ENCODE assay signal across 8 cellular contexts in genomic region chr9:136399176-136400037, GRCh38. TPM values are rescaled to one million over a fixed set of nuclear protein-coding genes. Genes with fewer than 3 reads are reported as not detected.
A peak's percentile ranks its signal among the peaks of the same experiment; 100 is the strongest.
DNase-seq lines count a peak whose midpoint lies in the region; ATAC-seq and TF ChIP-seq lines count a peak whose summit lies in the region.

No MANE protein-coding gene starts in this region.

- TF ChIP-seq CTCF in MM.1S (IDR thresholded peaks at IDR 0.05; ENCODE audit: low read length) (no peak), heart right ventricle (IDR thresholded peaks at IDR 0.05) (no peak)

- intact Hi-C loops in activated T-helper 2 cell treated with anti-CD3 and anti-CD28 coated beads, Interferon-gamma antibody, Interleukin-2, Interleukin-4, amounts not matched to agents 10 μg/mL and 5 μg/mL and 100 μg/mL, durations not matched to agents 14 hours and 24 hours and 36 hours (cut with micrococcal nuclease) = loop anchor here (1.0 to 10.0 kb wide), 7 partner anchors 11 to 285 kb away; partner anchors contain the start of genes DNLZ, ENTR1, GPSM1 and INPP5E
- intact Hi-C loops in heart right ventricle (cut with DNase I) = loop anchor here in 8 of 10 donors (1.0 to 10.0 kb wide), 10 partner anchors 35 to 87 kb away; no protein-coding TSS in a partner anchor

- H3K4me3 ChIP-seq in CD4-positive, CD25-positive, alpha-beta regulatory T cell (ENCODE audit: low read depth, low read length) = peak overlapping the region; percentile 47
- peak overlapping the region; percentile 100 for H3K4me3 ChIP-seq in MM.1S (ENCODE audit: low read length)
- peak overlapping the region; percentile 77 to 99 (median 94) for H3K4me3 ChIP-seq in heart right ventricle
- H3K4me3 ChIP-seq in rectal smooth muscle tissue (ENCODE audit: low read length) = peak overlapping the region; percentile 90

- H3K9ac ChIP-seq in MM.1S (ENCODE audit: low read length) (peak overlapping the region; percentile 80), rectal smooth muscle tissue (ENCODE audit: low read length) (peak overlapping the region; percentile 71)

- no peaks in the 10 kb centered on the region for H3F3A ChIP-seq in MM.1S (ENCODE audit: insufficient read depth, low read length)

- peaks cover 29% of the 10 kb centered on the region for H3K36me3 ChIP-seq in CD4-positive, CD25-positive, alpha-beta regulatory T cell (ENCODE audit: control insufficient read depth, insufficient read depth, low read length)
- H3K36me3 ChIP-seq in MM.1S (replicated peaks; ENCODE audit: insufficient read depth, low read length) = no peaks in the 10 kb centered on the region
- H3K36me3 ChIP-seq in heart right ventricle = peaks cover 0 to 63% (median 24%) of the 10 kb centered on the region in 9 donors
- peaks cover 13% of the 10 kb centered on the region for H3K36me3 ChIP-seq in rectal smooth muscle tissue (ENCODE audit: control insufficient read depth, insufficient read depth, low read length)

- peaks cover 29% of the 10 kb centered on the region for H3K79me2 ChIP-seq in MM.1S (ENCODE audit: low read length)

- peak overlapping the region; percentile 93 for H3K4me2 ChIP-seq in MM.1S (ENCODE audit: low read depth, low read length)

- H3K27ac ChIP-seq in CD4-positive, CD25-positive, alpha-beta regulatory T cell (ENCODE audit: insufficient read depth, low read length, poor library complexity, severe bottlenecking) = peak overlapping the region; percentile 41
- no peak overlapping the region for H3K27ac ChIP-seq in MM.1S (ENCODE audit: low read length)
- peak overlapping the region in 9 of 10 donors; percentile 20 to 84 (median 62) for H3K27ac ChIP-seq in heart right ventricle
- peak overlapping the region; percentile 45 for H3K27ac ChIP-seq in rectal smooth muscle tissue (ENCODE audit: low read depth, low read length)

- peak overlapping the region; percentile 83 to 94 (median 86) for H3K4me3 Mint-ChIP-seq in CD4-positive, CD25-positive, alpha-beta regulatory T cell
- H3K4me3 Mint-ChIP-seq in activated T-helper 2 cell treated with anti-CD3 and anti-CD28 coated beads, Interferon-gamma antibody, Interleukin-2, Interleukin-4, amounts not matched to agents 10 μg/mL and 5 μg/mL and 100 μg/mL, durations not matched to agents 14 hours and 24 hours and 36 hours (ENCODE audit: low read depth) = peak overlapping the region; percentile 84

- no peaks in the 10 kb centered on the region for H3K27me3 ChIP-seq in CD4-positive, CD25-positive, alpha-beta regulatory T cell (ENCODE audit: control insufficient read depth, insufficient read depth, low read length)
- no peaks in the 10 kb centered on the region for H3K27me3 ChIP-seq in MM.1S (replicated peaks; ENCODE audit: insufficient read depth, low read length)
- no peaks in the 10 kb centered on the region for H3K27me3 ChIP-seq in heart right ventricle
- no peaks in the 10 kb centered on the region for H3K27me3 ChIP-seq in rectal smooth muscle tissue (ENCODE audit: control insufficient read depth, insufficient read depth, low read length)

- peak; percentile 14 to 42 (median 38) for DNase-seq in CD4-positive, CD25-positive, alpha-beta regulatory T cell
- peak; percentile 38 for DNase-seq in MM.1S
- DNase-seq in activated T-helper 2 cell treated with anti-CD3 and anti-CD28 coated beads, Interferon-gamma antibody, Interleukin-2, Interleukin-4, amounts not matched to agents 10 μg/mL and 5 μg/mL and 100 μg/mL, durations not matched to agents 14 hours and 24 hours and 36 hours (ENCODE audit: low spot score) = peak; percentile 39
- no peak for DNase-seq in heart right ventricle
- DNase-seq in NCI-H1436 treated with DMSO at 0.1 percent for 48 hours (lab: John Stamatoyannopoulos, UW) = no peak
- DNase-seq in DMS153 (lab: John Stamatoyannopoulos, UW) = no peak

- H3K4me1 Mint-ChIP-seq in CD4-positive, CD25-positive, alpha-beta regulatory T cell = peaks cover 7 to 44% (median 19%) of the 10 kb centered on the region in 4 donors
- peaks cover 25% of the 10 kb centered on the region for H3K4me1 Mint-ChIP-seq in activated T-helper 2 cell treated with anti-CD3 and anti-CD28 coated beads, Interferon-gamma antibody, Interleukin-2, Interleukin-4, amounts not matched to agents 10 μg/mL and 5 μg/mL and 100 μg/mL, durations not matched to agents 14 hours and 24 hours and 36 hours (ENCODE audit: low read depth)

- no peaks in the 10 kb centered on the region for H3K9me3 Mint-ChIP-seq in CD4-positive, CD25-positive, alpha-beta regulatory T cell
- no peaks in the 10 kb centered on the region for H3K9me3 Mint-ChIP-seq in activated T-helper 2 cell treated with anti-CD3 and anti-CD28 coated beads, Interferon-gamma antibody, Interleukin-2, Interleukin-4, amounts not matched to agents 10 μg/mL and 5 μg/mL and 100 μg/mL, durations not matched to agents 14 hours and 24 hours and 36 hours

- no peak for ATAC-seq in CD4-positive, CD25-positive, alpha-beta regulatory T cell (ENCODE audit: low read depth in 2 of 2)
- ATAC-seq in GM21447 (IDR thresholded peaks at IDR 0.05; ENCODE audit: unreplicated experiment) (peak; percentile 27), heart right ventricle (peak in 4 of 8 donors; percentile 2 to 9 (median 5))

- no peaks in the 10 kb centered on the region for H3K27me3 Mint-ChIP-seq in CD4-positive, CD25-positive, alpha-beta regulatory T cell
- H3K27me3 Mint-ChIP-seq in activated T-helper 2 cell treated with anti-CD3 and anti-CD28 coated beads, Interferon-gamma antibody, Interleukin-2, Interleukin-4, amounts not matched to agents 10 μg/mL and 5 μg/mL and 100 μg/mL, durations not matched to agents 14 hours and 24 hours and 36 hours (ENCODE audit: low read depth) = no peaks in the 10 kb centered on the region

- no peaks in the 10 kb centered on the region for H3K9me3 ChIP-seq in CD4-positive, CD25-positive, alpha-beta regulatory T cell (ENCODE audit: control insufficient read depth in 2 of 2, low read length in 2 of 2)
- H3K9me3 ChIP-seq in MM.1S (replicated peaks; ENCODE audit: insufficient read depth, low read length) (no peaks in the 10 kb centered on the region), heart right ventricle (no peaks in the 10 kb centered on the region)

- peaks cover 37% of the 10 kb centered on the region for H3K4me1 ChIP-seq in CD4-positive, CD25-positive, alpha-beta regulatory T cell (ENCODE audit: control insufficient read depth, insufficient read depth, low read length, poor library complexity, severe bottlenecking)
- peaks cover 19% of the 10 kb centered on the region for H3K4me1 ChIP-seq in MM.1S (ENCODE audit: low read length)
- H3K4me1 ChIP-seq in heart right ventricle = peaks cover 13 to 24% (median 18%) of the 10 kb centered on the region in 9 donors
- H3K4me1 ChIP-seq in rectal smooth muscle tissue (ENCODE audit: control insufficient read depth, insufficient read depth, low read length) = peaks cover 6% of the 10 kb centered on the region

- H2AFZ ChIP-seq in MM.1S (ENCODE audit: low read length) = peak overlapping the region; percentile 47; the same call in 1 of the 2 replicates

- no peaks in the 10 kb centered on the region for H4K20me1 ChIP-seq in MM.1S (ENCODE audit: insufficient read depth, low read length)

- H3K27ac Mint-ChIP-seq in CD4-positive, CD25-positive, alpha-beta regulatory T cell = peak overlapping the region in 2 of 3 donors; percentile 62 to 87
- peak overlapping the region; percentile 64 for H3K27ac Mint-ChIP-seq in activated T-helper 2 cell treated with anti-CD3 and anti-CD28 coated beads, Interferon-gamma antibody, Interleukin-2, Interleukin-4, amounts not matched to agents 10 μg/mL and 5 μg/mL and 100 μg/mL, durations not matched to agents 14 hours and 24 hours and 36 hours

- no peaks in the 10 kb centered on the region for H3K9me2 ChIP-seq in MM.1S (replicated peaks; ENCODE audit: insufficient read depth, low read length)

- no peaks in the 10 kb centered on the region for H3K36me3 Mint-ChIP-seq in CD4-positive, CD25-positive, alpha-beta regulatory T cell
- H3K36me3 Mint-ChIP-seq in activated T-helper 2 cell treated with anti-CD3 and anti-CD28 coated beads, Interferon-gamma antibody, Interleukin-2, Interleukin-4, amounts not matched to agents 10 μg/mL and 5 μg/mL and 100 μg/mL, durations not matched to agents 14 hours and 24 hours and 36 hours (ENCODE audit: low read depth) = peaks cover 63% of the 10 kb centered on the region

- 1 to 2% methylated on average over 59 to 67 of the region's 67 CpGs for WGBS in heart right ventricle, 2 donors

RNA-seq across cellular contexts. Expression of gene SNAPC4, which starts 0.6 kb away (rescaled TPM):
- 13.3 TPM for total RNA-seq in CD4-positive, CD25-positive, alpha-beta regulatory T cell
- polyA plus RNA-seq in CD4-positive, CD25-positive, alpha-beta regulatory T cell = 1 to 10 TPM in 2 of 4 donors, under 1 TPM in 2; 0.40 to 1.2 (median 0.96) TPM
- total RNA-seq in activated T-helper 2 cell treated with anti-CD3 and anti-CD28 coated beads, Interferon-gamma antibody, Interleukin-2, Interleukin-4, amounts not matched to agents 10 μg/mL and 5 μg/mL and 100 μg/mL, durations not matched to agents 14 hours and 24 hours and 36 hours = 22.7 and 22.9 TPM in 2 replicates
- 1 to 10 TPM; 3.4 to 6.1 (median 4.7) TPM for total RNA-seq in heart right ventricle
- 1 to 10 TPM; 3.0 to 8.3 TPM for polyA plus RNA-seq in heart right ventricle

RNA-seq across cellular contexts. Expression of gene ENTR1, which starts 11.0 kb away (rescaled TPM):
- 63.2 TPM for total RNA-seq in CD4-positive, CD25-positive, alpha-beta regulatory T cell
- 1 to 10 TPM; 7.8 to 9.9 (median 9.2) TPM for polyA plus RNA-seq in CD4-positive, CD25-positive, alpha-beta regulatory T cell
- 66.4 and 75.6 TPM in 2 replicates for total RNA-seq in activated T-helper 2 cell treated with anti-CD3 and anti-CD28 coated beads, Interferon-gamma antibody, Interleukin-2, Interleukin-4, amounts not matched to agents 10 μg/mL and 5 μg/mL and 100 μg/mL, durations not matched to agents 14 hours and 24 hours and 36 hours
- 10 to 100 TPM; 11.5 to 26.9 (median 14.9) TPM for total RNA-seq in heart right ventricle
- 10 to 100 TPM; 21.4 to 23.7 TPM for polyA plus RNA-seq in heart right ventricle

RNA-seq across cellular contexts. Expression of gene PMPCA, which starts 11.1 kb away (rescaled TPM):
- total RNA-seq in CD4-positive, CD25-positive, alpha-beta regulatory T cell = 86.2 TPM
- polyA plus RNA-seq in CD4-positive, CD25-positive, alpha-beta regulatory T cell = 10 to 100 TPM; 36.5 to 46.5 (median 39.2) TPM
- 111 TPM in 2 replicates for total RNA-seq in activated T-helper 2 cell treated with anti-CD3 and anti-CD28 coated beads, Interferon-gamma antibody, Interleukin-2, Interleukin-4, amounts not matched to agents 10 μg/mL and 5 μg/mL and 100 μg/mL, durations not matched to agents 14 hours and 24 hours and 36 hours
- total RNA-seq in heart right ventricle = 10 to 100 TPM; 59.3 to 85.2 (median 75.4) TPM
- 10 to 100 TPM; 63.5 to 77.2 TPM for polyA plus RNA-seq in heart right ventricle

RNA-seq across cellular contexts. Expression of gene CARD9, which starts 25.9 kb away (rescaled TPM):
- total RNA-seq in CD4-positive, CD25-positive, alpha-beta regulatory T cell = 0.35 TPM
- under 1 TPM; 0.23 to 0.82 (median 0.33) TPM for polyA plus RNA-seq in CD4-positive, CD25-positive, alpha-beta regulatory T cell
- total RNA-seq in activated T-helper 2 cell treated with anti-CD3 and anti-CD28 coated beads, Interferon-gamma antibody, Interleukin-2, Interleukin-4, amounts not matched to agents 10 μg/mL and 5 μg/mL and 100 μg/mL, durations not matched to agents 14 hours and 24 hours and 36 hours = 16.2 and 17.6 TPM in 2 replicates
- 1 to 10 TPM in 5 of 10 donors, under 1 TPM in 4, not detected in 1; 0.21 to 2.0 (median 1.1) TPM for total RNA-seq in heart right ventricle
- 1 to 10 TPM; 1.3 to 1.6 TPM for polyA plus RNA-seq in heart right ventricle

RNA-seq across cellular contexts. Expression of gene DNLZ, which starts 35.9 kb away (rescaled TPM):
- total RNA-seq in CD4-positive, CD25-positive, alpha-beta regulatory T cell = 25.5 TPM
- 10 to 100 TPM; 51.1 to 67.9 (median 61.5) TPM for polyA plus RNA-seq in CD4-positive, CD25-positive, alpha-beta regulatory T cell
- total RNA-seq in activated T-helper 2 cell treated with anti-CD3 and anti-CD28 coated beads, Interferon-gamma antibody, Interleukin-2, Interleukin-4, amounts not matched to agents 10 μg/mL and 5 μg/mL and 100 μg/mL, durations not matched to agents 14 hours and 24 hours and 36 hours = 25.4 and 31.0 TPM in 2 replicates
- 10 to 100 TPM; 23.3 to 39.5 (median 30.7) TPM for total RNA-seq in heart right ventricle
- polyA plus RNA-seq in heart right ventricle = 10 to 100 TPM; 37.0 to 49.2 TPM

Comparison
In these comparisons a context has a peak if more than half of its experiments do, and no peak if none do; other contexts are left out.
1. DNase-seq: peak in CD4-positive, CD25-positive, alpha-beta regulatory T cell (3 of 3), MM.1S (single experiment) and activated T-helper 2 cell treated with anti-CD3 and anti-CD28 coated beads, Interferon-gamma antibody, Interleukin-2, Interleukin-4, amounts not matched to agents 10 μg/mL and 5 μg/mL and 100 μg/mL, durations not matched to agents 14 hours and 24 hours and 36 hours (single experiment); none in heart right ventricle (0 of 2), NCI-H1436 treated with DMSO at 0.1 percent for 48 hours (single experiment) and DMS153 (single experiment).
2. H3K4me3 ChIP-seq: peak in every context shown above with its lines; median percentile 100 in MM.1S; 94 in heart right ventricle; 90 in rectal smooth muscle tissue; 47 in CD4-positive, CD25-positive, alpha-beta regulatory T cell.